1 cellular context compared by ENCODE assay signal in genomic region chr12:102879-103168, GRCh38.
TF ChIP-seq lines count a peak whose summit lies in the region.

No MANE protein-coding gene starts in this region.

TF ChIP-seq in HepG2, 621 proteins besides CTCF, POLR2A, EP300 and RAD21 (continued from another document):
- TF ChIP-seq CSRNP2 (CRISPR knock-in tag; conservative IDR thresholded peaks at IDR 0.05; ENCODE audit: low read depth) (no peak), NR0B2 (CRISPR knock-in tag; IDR thresholded peaks at IDR 0.05) (no peak), ZMYM2 (CRISPR knock-in tag; IDR thresholded peaks at IDR 0.05) (no peak), TARDBP (CRISPR knock-in tag; IDR thresholded peaks at IDR 0.05) (no peak), ZNF547 (CRISPR knock-in tag; IDR thresholded peaks at IDR 0.05) (no peak), USF2 (IDR thresholded peaks at IDR 0.05; ENCODE audit: low read depth, low read length) (no peak), USF2 (CRISPR knock-in tag; IDR thresholded peaks at IDR 0.05; ENCODE audit: borderline replicate concordance) (no peak), ATF3 (CRISPR knock-in tag; IDR thresholded peaks at IDR 0.05) (no peak), NR3C1 (CRISPR knock-in tag; IDR thresholded peaks at IDR 0.05) (no peak), RNF2 (conservative IDR thresholded peaks at IDR 0.05; ENCODE audit: low read depth) (no peak)
